8 cellular contexts compared by ENCODE assay signal in the genomic region with DNA sequence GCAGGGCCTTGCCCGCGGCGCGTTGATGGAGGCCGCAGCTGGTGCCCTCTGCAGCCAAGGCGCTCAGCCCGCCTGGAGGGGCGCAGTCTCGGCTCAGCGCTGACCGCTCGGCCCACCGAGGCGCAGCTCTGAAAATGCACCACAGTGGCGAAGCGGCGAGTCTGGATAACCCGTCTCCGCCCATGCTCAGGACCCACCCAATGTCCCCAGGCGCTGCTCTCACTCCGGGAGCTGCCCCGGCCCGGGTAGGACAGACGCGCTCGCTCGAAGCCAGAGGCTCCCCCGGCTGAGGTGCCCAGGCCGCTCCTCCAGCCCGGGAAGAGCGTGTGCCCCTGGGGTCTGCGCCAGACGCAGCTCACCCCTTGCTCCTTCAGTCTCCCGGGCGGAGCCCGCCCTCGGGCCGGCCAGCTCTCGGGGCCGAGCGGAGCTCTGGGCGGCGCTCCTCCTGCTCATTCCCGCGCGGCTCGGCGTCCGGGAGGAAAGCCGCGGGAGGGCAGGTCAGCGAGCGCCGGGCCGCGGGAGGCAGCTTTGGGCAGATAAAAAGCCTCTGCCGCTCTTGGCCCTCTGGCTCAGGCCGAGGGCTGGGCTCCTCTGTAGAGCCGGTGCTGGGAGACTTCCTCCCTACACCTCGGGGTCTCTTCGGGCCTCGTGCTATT. TPM values are rescaled to one million over a fixed set of nuclear protein-coding genes. Genes with fewer than 3 reads are reported as not detected.
DNase-seq lines count a peak whose midpoint lies in the region; ATAC-seq lines count a peak whose summit lies in the region.

No MANE protein-coding gene starts in this region.

- ATAC-seq in GM18517 (IDR thresholded peaks at IDR 0.05; ENCODE audit: unreplicated experiment) (peak; percentile 51), HG03342 (IDR thresholded peaks at IDR 0.05; ENCODE audit: unreplicated experiment) (peak; percentile 33), esophagus mucosa (peak; percentile 71)
- peak; percentile 63 for ATAC-seq in naive thymus-derived CD4-positive, alpha-beta T cell

- H3K4me1 ChIP-seq in BLaER1 treated with 17β-estradiol and CSF1 and Interleukin-3, amounts not matched to agents 10 nM and 100 nM, result peaks cover 13 to 31% (median 17%) of the 10 kb centered on the region in 10 experiments
- peaks cover 23 to 31% of the 10 kb centered on the region in 2 donors for H3K4me1 ChIP-seq in naive thymus-derived CD4-positive, alpha-beta T cell (ENCODE audit: control insufficient read depth in 2 of 2, insufficient read depth in 2 of 2, low read length in 2 of 2)

- H4K20me1 ChIP-seq in BLaER1 treated with 17β-estradiol and CSF1 and Interleukin-3, amounts not matched to agents 10 nM and 100 nM, result peaks cover 0 to 84% (median 74%) of the 10 kb centered on the region in 11 experiments; a peak in 20 of 22 replicates

- H3K27me3 Mint-ChIP-seq in naive thymus-derived CD4-positive, alpha-beta T cell, result peaks cover 53 to 58% (median 54%) of the 10 kb centered on the region in 5 donors

- H3K4me1 Mint-ChIP-seq in naive thymus-derived CD4-positive, alpha-beta T cell, result peaks cover 30 to 54% (median 52%) of the 10 kb centered on the region in 7 donors

- no peak overlapping the region for H3K27ac Mint-ChIP-seq in naive thymus-derived CD4-positive, alpha-beta T cell

- H3K9me3 ChIP-seq in BLaER1 treated with 17β-estradiol and CSF1 and Interleukin-3, amounts not matched to agents 10 nM and 100 nM (replicated peaks in 1 of 11), result peaks cover 10 to 16% (median 12%) of the 10 kb centered on the region in 11 experiments; a peak in 20 of 22 replicates
- no peaks in the 10 kb centered on the region for H3K9me3 ChIP-seq in naive thymus-derived CD4-positive, alpha-beta T cell (ENCODE audit: control insufficient read depth in 2 of 3, low read length in 3 of 3)

- DNase-seq in T-helper 9 cell, result peak; percentile 3
- peak in 1 of 9 donors; percentile 33 for DNase-seq in naive thymus-derived CD4-positive, alpha-beta T cell
- DNase-seq in midbrain (lab: John Stamatoyannopoulos, UW), result no peak
- no peak for DNase-seq in mucosa of gallbladder (ENCODE audit: low spot score)

- peaks cover 0 to 15% (median 0%) of the 10 kb centered on the region in 5 donors for H3K36me3 Mint-ChIP-seq in naive thymus-derived CD4-positive, alpha-beta T cell

- intact Hi-C loops in naive thymus-derived CD4-positive, alpha-beta T cell (cut with micrococcal nuclease), result loop anchor here (1.0 to 10.0 kb wide), 7 partner anchors 12 to 538 kb away; a partner anchor contains a TSS

- no peak overlapping the region for H3K27ac ChIP-seq in BLaER1 treated with 17β-estradiol and CSF1 and Interleukin-3, amounts not matched to agents 10 nM and 100 nM
- H3K27ac ChIP-seq in naive thymus-derived CD4-positive, alpha-beta T cell (ENCODE audit: low read depth, low read length), result no peak overlapping the region

- H3K36me3 ChIP-seq in BLaER1 treated with 17β-estradiol and CSF1 and Interleukin-3, amounts not matched to agents 10 nM and 100 nM, result peaks cover 0 to 25% (median 11%) of the 10 kb centered on the region in 11 experiments; a peak in 15 of 22 replicates
- H3K36me3 ChIP-seq in naive thymus-derived CD4-positive, alpha-beta T cell (ENCODE audit: control insufficient read depth in 2 of 3, insufficient read depth in 3 of 3, low read length in 3 of 3), result no peaks in the 10 kb centered on the region

- peak overlapping the region; percentile 54 to 84 (median 74) for H3K4me3 Mint-ChIP-seq in naive thymus-derived CD4-positive, alpha-beta T cell

- peaks cover 82 to 87% (median 85%) of the 10 kb centered on the region in 11 experiments for H3K27me3 ChIP-seq in BLaER1 treated with 17β-estradiol and CSF1 and Interleukin-3, amounts not matched to agents 10 nM and 100 nM
- peaks cover 7 to 40% of the 10 kb centered on the region in 2 donors for H3K27me3 ChIP-seq in naive thymus-derived CD4-positive, alpha-beta T cell (ENCODE audit: control insufficient read depth in 2 of 2, insufficient read depth in 2 of 2, low read length in 2 of 2)

- H3K4me2 ChIP-seq in BLaER1 treated with 17β-estradiol and CSF1 and Interleukin-3, amounts not matched to agents 10 nM and 100 nM, result peak overlapping the region; percentile 77 to 99 (median 85)

- peaks cover 0 to 2% (median 0%) of the 10 kb centered on the region in 11 donors for H3K9me3 Mint-ChIP-seq in naive thymus-derived CD4-positive, alpha-beta T cell

- peak overlapping the region in 8 of 11 experiments; percentile 7 to 66 (median 42); a peak in 10 of 22 replicates for H3K9ac ChIP-seq in BLaER1 treated with 17β-estradiol and CSF1 and Interleukin-3, amounts not matched to agents 10 nM and 100 nM

- POLR2A ChIA-PET in naive thymus-derived CD4-positive, alpha-beta T cell (lab: Charles Lee), result no interaction called here

- peak overlapping the region; percentile 41 to 60 (median 50); a peak in 19 of 20 replicates for H3K4me3 ChIP-seq in BLaER1 treated with 17β-estradiol and CSF1 and Interleukin-3, amounts not matched to agents 10 nM and 100 nM
- peak overlapping the region; percentile 43 for H3K4me3 ChIP-seq in naive thymus-derived CD4-positive, alpha-beta T cell (ENCODE audit: low read length)

- CTCF ChIA-PET in naive thymus-derived CD4-positive, alpha-beta T cell (lab: Charles Lee), result no interaction called here

RNA-seq across cellular contexts. Expression of a gene that starts 1.6 kb away (rescaled TPM):
- total RNA-seq in esophagus mucosa (not detected), mucosa of gallbladder (not detected)
- under 1 TPM in 1 of 5 experiments, not detected in 4; 0.02 TPM for total RNA-seq in naive thymus-derived CD4-positive, alpha-beta T cell
- polyA plus RNA-seq in naive thymus-derived CD4-positive, alpha-beta T cell, result not detected
